ENCODE assay signal across 8 cellular contexts in the genomic region with DNA sequence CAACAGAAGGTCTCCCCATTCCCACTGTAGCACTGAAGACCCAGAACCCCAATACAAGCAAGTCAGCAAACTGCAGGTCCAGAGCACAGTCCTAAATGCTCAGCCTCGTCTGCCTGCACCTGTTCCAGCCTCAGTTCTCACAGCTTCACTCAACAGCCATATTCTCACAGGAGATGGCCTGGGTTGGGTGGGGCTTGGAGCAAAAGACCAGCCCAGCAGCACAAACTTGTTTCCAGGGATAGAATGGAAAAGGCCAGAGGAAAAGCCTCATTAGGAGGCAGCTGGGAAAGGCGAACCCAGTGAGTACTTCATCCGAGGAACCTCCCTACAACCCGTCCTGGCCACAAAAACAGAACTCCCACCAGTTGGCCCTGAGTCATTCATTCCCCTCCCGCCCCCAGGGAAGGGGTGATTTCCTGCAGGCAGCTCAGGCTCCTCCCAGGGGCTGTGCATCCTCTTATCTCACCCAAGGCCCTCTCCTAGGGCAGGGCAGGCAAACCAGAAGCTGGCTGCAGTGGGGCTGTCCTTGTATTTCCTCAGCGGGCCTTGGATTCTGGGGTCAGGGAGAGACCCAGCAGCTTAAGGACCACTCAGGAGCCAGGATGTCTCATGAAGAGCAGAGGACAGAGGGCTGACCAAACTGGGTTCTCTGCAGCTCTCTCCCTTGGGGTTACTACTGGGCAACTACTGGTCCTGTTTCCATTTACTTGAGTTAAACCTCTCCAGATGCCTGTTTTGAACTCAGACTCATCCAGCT. TPM values are rescaled to one million over a fixed set of nuclear protein-coding genes. Genes with fewer than 3 reads are reported as not detected.
A peak's percentile ranks its signal among the peaks of the same experiment; 100 is the strongest.
DNase-seq lines count a peak whose midpoint lies in the region; ATAC-seq and TF ChIP-seq lines count a peak whose summit lies in the region.

No MANE protein-coding gene starts in this region.

- no peaks in the 10 kb centered on the region for H3K27me3 ChIP-seq in heart right ventricle

- peak; percentile 69 for DNase-seq in activated naive CD4-positive, alpha-beta T cell treated with Interleukin-2 at 50 U/mL for 16 hours
- no peak for DNase-seq in activated naive CD4-positive, alpha-beta T cell (lab: John Stamatoyannopoulos, UW)
- DNase-seq in activated CD8-positive, alpha-beta memory T cell treated with anti-CD3 and anti-CD28 coated beads for 48 hours (ENCODE audit: low read depth in 2 of 3, low spot score in 2 of 3) = peak; percentile 27 to 39 (median 30)
- DNase-seq in heart right ventricle = peak; percentile 55 to 83
- peak; percentile 63 to 65 for DNase-seq in stimulated activated CD4-positive, alpha-beta T cell treated with anti-CD3 and anti-CD28 coated beads, Interleukin-15, amount 100 ng/mL, for 48 hours (ENCODE audit: low read depth in 2 of 2)

- ATAC-seq in heart right ventricle = peak; percentile 89 to 96 (median 95)
- no peak for ATAC-seq in GM18867 (IDR thresholded peaks at IDR 0.05; ENCODE audit: unreplicated experiment)
- no peak for ATAC-seq in HG03442 (IDR thresholded peaks at IDR 0.05; ENCODE audit: unreplicated experiment)
- ATAC-seq in GM19397 (IDR thresholded peaks at IDR 0.05; ENCODE audit: unreplicated experiment) = no peak

- WGBS in heart right ventricle, 2 donors = 34 to 42% methylated on average over 6 of the region's 6 CpGs

- no peak for TF ChIP-seq CTCF in heart right ventricle (IDR thresholded peaks at IDR 0.05)

- peak overlapping the region in 9 of 10 donors; percentile 18 to 74 (median 54) for H3K27ac ChIP-seq in heart right ventricle

- peaks cover 0 to 31% (median 11%) of the 10 kb centered on the region in 11 donors for H3K9me3 ChIP-seq in heart right ventricle

- intact Hi-C loops in heart right ventricle (cut with DNase I) = no loop called here

- peaks cover 0 to 7% (median 0%) of the 10 kb centered on the region in 9 donors for H3K36me3 ChIP-seq in heart right ventricle

- H3K4me3 ChIP-seq in heart right ventricle = no peak overlapping the region

- H3K4me1 ChIP-seq in heart right ventricle = peaks cover 9 to 23% (median 17%) of the 10 kb centered on the region in 9 donors

RNA-seq across cellular contexts. Expression of a gene that starts 7.4 kb away (rescaled TPM):
- 1 to 10 TPM in 1 of 10 donors, under 1 TPM in 9; 0.21 to 1.2 (median 0.42) TPM for total RNA-seq in heart right ventricle
- under 1 TPM; 0.03 to 0.22 TPM for polyA plus RNA-seq in heart right ventricle

RNA-seq across cellular contexts. Expression of a gene that starts 28.6 kb away (rescaled TPM):
- total RNA-seq in heart right ventricle = 1 to 10 TPM in 6 of 10 donors, under 1 TPM in 4; 0.15 to 9.6 (median 1.5) TPM
- polyA plus RNA-seq in heart right ventricle = 1 to 10 TPM in 1 of 2 donors, under 1 TPM in 1; 0.49 to 1.2 TPM

RNA-seq across cellular contexts. Expression of a gene that starts 29.4 kb away (rescaled TPM):
- total RNA-seq in heart right ventricle = 10 to 100 TPM; 19.9 to 55.8 (median 28.4) TPM
- 10 to 100 TPM; 38.7 to 43.7 TPM for polyA plus RNA-seq in heart right ventricle

RNA-seq across cellular contexts. Expression of a gene that starts 37.6 kb away (rescaled TPM):
- total RNA-seq in heart right ventricle = 10 to 100 TPM; 18.4 to 49.3 (median 28.3) TPM
- polyA plus RNA-seq in heart right ventricle = 10 to 100 TPM; 24.3 to 82.0 TPM

RNA-seq across cellular contexts. Expression of a gene that starts 44.8 kb away (rescaled TPM):
- not detected for total RNA-seq in heart right ventricle
- not detected for polyA plus RNA-seq in heart right ventricle

Comparison
In these comparisons a context has a peak if more than half of its experiments do, and no peak if none do; other contexts are left out.
1. DNase-seq: peak in activated naive CD4-positive, alpha-beta T cell treated with Interleukin-2 at 50 U/mL for 16 hours (single experiment), activated CD8-positive, alpha-beta memory T cell treated with anti-CD3 and anti-CD28 coated beads for 48 hours (3 of 3), heart right ventricle (2 of 2) and stimulated activated CD4-positive, alpha-beta T cell treated with anti-CD3 and anti-CD28 coated beads, Interleukin-15, amount 100 ng/mL, for 48 hours (2 of 2); none in activated naive CD4-positive, alpha-beta T cell (0 of 4).
2. ATAC-seq: peak in heart right ventricle (8 of 8); none in GM18867 (single experiment), HG03442 (single experiment) and GM19397 (single experiment).